Comparison of ENCODE assay signal across 19 cellular contexts in genomic region chr14:72094844-72095582, GRCh38.
"Had no signal": no experiment of that assay in that cellular context is flagged by ENCODE, and none has a peak within 500 bp of the region (broad histone marks: within the 10 kb centered on the region; RNA-seq: fewer than 3 reads in every experiment).

No MANE protein-coding gene starts in this region.

- H3K4me3 ChIP-seq: coronary artery, esophagus squamous epithelium, hepatocyte, left lung, tibial nerve had no signal

- ATAC-seq: left lung; stimulated activated memory B cell treated with anti-CD40 and anti-IgM and Interleukin-4, amounts not matched to agents 10 μg/mL and 1 μg/mL and 100 μg/mL, for 72 hours had no signal

- H3K9me3 Mint-ChIP-seq: activated naive CD8-positive, alpha-beta T cell treated with anti-CD3 and anti-CD28 coated beads, Interleukin-2, amount 10 ng/mL, durations not matched to agents 7 days and 5 days; activated T-helper 1 cell treated with anti-CD3 and anti-CD28 coated beads, Interleukin-12 subunit alpha, Interleukin-12 subunit beta, Interleukin-2, Interleukin-4 antibody, amounts not matched to agents 30 ng/mL and 10 ng/mL and 1 ng/mL, durations not matched to agents 14 hours and 24 hours and 36 hours; central memory CD8-positive, alpha-beta T cell; naive B cell; stimulated activated memory B cell treated with anti-CD40 and anti-IgM and Interleukin-4, amounts not matched to agents 10 μg/mL and 1 μg/mL and 100 μg/mL, for 72 hours had no signal

- H3K27me3 ChIP-seq: brain microvascular endothelial cell, esophagus squamous epithelium, left lung, tibial nerve had no signal

- H3K79me2 ChIP-seq: hepatocyte had no signal

- H3K27ac Mint-ChIP-seq: activated naive CD8-positive, alpha-beta T cell treated with anti-CD3 and anti-CD28 coated beads, Interleukin-2, amount 10 ng/mL, durations not matched to agents 7 days and 5 days; activated T-helper 1 cell treated with anti-CD3 and anti-CD28 coated beads, Interleukin-12 subunit alpha, Interleukin-12 subunit beta, Interleukin-2, Interleukin-4 antibody, amounts not matched to agents 30 ng/mL and 10 ng/mL and 1 ng/mL, durations not matched to agents 14 hours and 24 hours and 36 hours; naive B cell; stimulated activated memory B cell treated with anti-CD40 and anti-IgM and Interleukin-4, amounts not matched to agents 10 μg/mL and 1 μg/mL and 100 μg/mL, for 72 hours had no signal

- H3K36me3 Mint-ChIP-seq: activated naive CD8-positive, alpha-beta T cell treated with anti-CD3 and anti-CD28 coated beads, Interleukin-2, amount 10 ng/mL, durations not matched to agents 7 days and 5 days; naive B cell; stimulated activated memory B cell treated with anti-CD40 and anti-IgM and Interleukin-4, amounts not matched to agents 10 μg/mL and 1 μg/mL and 100 μg/mL, for 72 hours had no signal

- H3K4me1 Mint-ChIP-seq: activated naive CD8-positive, alpha-beta T cell treated with anti-CD3 and anti-CD28 coated beads, Interleukin-2, amount 10 ng/mL, durations not matched to agents 7 days and 5 days; central memory CD8-positive, alpha-beta T cell; naive B cell; stimulated activated memory B cell treated with anti-CD40 and anti-IgM and Interleukin-4, amounts not matched to agents 10 μg/mL and 1 μg/mL and 100 μg/mL, for 72 hours had no signal

- FAIRE-seq: endothelial cell of umbilical vein, keratinocyte had no signal

- H3K4me2 ChIP-seq: hepatocyte had no signal

- H3K9me3 ChIP-seq: esophagus squamous epithelium, left lung, tibial nerve had no signal

- H3K4me1 ChIP-seq: esophagus squamous epithelium, left lung had no signal

- H2AFZ ChIP-seq: hepatocyte had no signal

- H3K4me3 Mint-ChIP-seq: activated naive CD8-positive, alpha-beta T cell treated with anti-CD3 and anti-CD28 coated beads, Interleukin-2, amount 10 ng/mL, durations not matched to agents 7 days and 5 days; activated T-helper 1 cell treated with anti-CD3 and anti-CD28 coated beads, Interleukin-12 subunit alpha, Interleukin-12 subunit beta, Interleukin-2, Interleukin-4 antibody, amounts not matched to agents 30 ng/mL and 10 ng/mL and 1 ng/mL, durations not matched to agents 14 hours and 24 hours and 36 hours; central memory CD8-positive, alpha-beta T cell; naive B cell; stimulated activated memory B cell treated with anti-CD40 and anti-IgM and Interleukin-4, amounts not matched to agents 10 μg/mL and 1 μg/mL and 100 μg/mL, for 72 hours had no signal

- H3K27ac ChIP-seq: brain microvascular endothelial cell, coronary artery, esophagus squamous epithelium, hepatocyte, left lung, tibial nerve had no signal

- H3K36me3 ChIP-seq: brain microvascular endothelial cell, esophagus squamous epithelium, left lung, tibial nerve had no signal

- DNase-seq: activated naive CD4-positive, alpha-beta T cell; activated naive CD8-positive, alpha-beta T cell treated with anti-CD3 and anti-CD28 coated beads, Interleukin-2, amount 10 ng/mL, durations not matched to agents 7 days and 5 days; brain microvascular endothelial cell; effector CD4-positive, alpha-beta T cell; esophagus squamous epithelium; left lung; mammary epithelial cell; naive B cell; posterior cingulate gyrus; retina; stimulated activated CD4-positive, alpha-beta T cell treated with anti-CD3 and anti-CD28 coated beads, Interleukin-12 subunit alpha, Interleukin-12 subunit beta, amount 100 ng/mL, for 4 hours had no signal
